ENCODE assay signal across 10 cellular contexts in genomic region chr3:160707187-160707789, GRCh38. TPM values are rescaled to one million over a fixed set of nuclear protein-coding genes. Genes with fewer than 3 reads are reported as not detected.
A peak's percentile ranks its signal among the peaks of the same experiment; 100 is the strongest.
DNase-seq lines count a peak whose midpoint lies in the region; ATAC-seq and FAIRE-seq lines count a peak whose summit lies in the region.
"Had no signal": no experiment of that assay in that cellular context is flagged by ENCODE, and none has a peak within 500 bp of the region (broad histone marks: within the 10 kb centered on the region; RNA-seq: fewer than 3 reads in every experiment).

No MANE protein-coding gene starts in this region.

- no peaks in the 10 kb centered on the region for H3K9me3 Mint-ChIP-seq in activated CD8-positive, alpha-beta T cell treated with anti-CD3 and anti-CD28 coated beads, Interleukin-2, amount 10 ng/mL, durations not matched to agents 7 days and 5 days (ENCODE audit: insufficient read depth)

- H3K36me3 Mint-ChIP-seq in activated CD8-positive, alpha-beta T cell treated with anti-CD3 and anti-CD28 coated beads, Interleukin-2, amount 10 ng/mL, durations not matched to agents 7 days and 5 days (ENCODE audit: low read depth), result no peaks in the 10 kb centered on the region

- peaks cover 26% of the 10 kb centered on the region for H3K27me3 Mint-ChIP-seq in activated CD8-positive, alpha-beta T cell treated with anti-CD3 and anti-CD28 coated beads, Interleukin-2, amount 10 ng/mL, durations not matched to agents 7 days and 5 days (ENCODE audit: low read depth)

- DNase-seq in GM03348 (ENCODE audit: low spot score) (peak; percentile 42), NCI-H345 treated with DMSO at 0.1 percent for 48 hours (lab: John Stamatoyannopoulos, UW; ENCODE audit: unreplicated experiment) (peak; percentile 22), glomerular visceral epithelial cell (ENCODE audit: extremely low spot score) (peak; percentile 20), pulmonary artery endothelial cell (ENCODE audit: low read depth, low spot score) (peak; percentile 17)
- peak; percentile 45 for DNase-seq in activated CD8-positive, alpha-beta T cell treated with anti-CD3 and anti-CD28 coated beads, Interleukin-2, amount 10 ng/mL, durations not matched to agents 7 days and 5 days
- no peak for DNase-seq in activated CD8-positive, alpha-beta memory T cell treated with anti-CD3 and anti-CD28 coated beads for 24 hours

- POLR2A ChIA-PET in activated CD8-positive, alpha-beta T cell treated with anti-CD3 and anti-CD28 coated beads, Interleukin-2, amount 10 ng/mL, durations not matched to agents 7 days and 5 days (lab: Charles Lee), result no interaction called here

- CTCF ChIA-PET in activated CD8-positive, alpha-beta T cell treated with anti-CD3 and anti-CD28 coated beads, Interleukin-2, amount 10 ng/mL, durations not matched to agents 7 days and 5 days (lab: Charles Lee), result interaction anchor here (2.9 kb wide), 1 partner anchor 235 kb away, joined by 37 read pairs; no protein-coding TSS in a partner anchor

- peak; percentile 87 for FAIRE-seq in A204.1 (lab: Jason Lieb, UNC)
- FAIRE-seq: colon had no signal

- H3K27ac Mint-ChIP-seq in activated CD8-positive, alpha-beta T cell treated with anti-CD3 and anti-CD28 coated beads, Interleukin-2, amount 10 ng/mL, durations not matched to agents 7 days and 5 days, result no peak overlapping the region

- no peaks in the 10 kb centered on the region for H3K4me1 Mint-ChIP-seq in activated CD8-positive, alpha-beta T cell treated with anti-CD3 and anti-CD28 coated beads, Interleukin-2, amount 10 ng/mL, durations not matched to agents 7 days and 5 days (ENCODE audit: low read depth)

- no peak overlapping the region for H3K4me3 Mint-ChIP-seq in activated CD8-positive, alpha-beta T cell treated with anti-CD3 and anti-CD28 coated beads, Interleukin-2, amount 10 ng/mL, durations not matched to agents 7 days and 5 days

- peak; percentile 85 for ATAC-seq in HG02885 (IDR thresholded peaks at IDR 0.05; ENCODE audit: poor library complexity, unreplicated experiment)
- ATAC-seq in activated CD8-positive, alpha-beta T cell treated with anti-CD3 and anti-CD28 coated beads, Interleukin-2, amount 10 ng/mL, durations not matched to agents 7 days and 5 days, result peak; percentile 57

RNA-seq across cellular contexts. Expression of gene ARL14, which starts 30.3 kb away (rescaled TPM):
- total RNA-seq in activated CD8-positive, alpha-beta T cell treated with anti-CD3 and anti-CD28 coated beads, Interleukin-2, amount 10 ng/mL, durations not matched to agents 7 days and 5 days, result not detected
- not detected in 2 replicates for total RNA-seq in pulmonary artery endothelial cell
- total RNA-seq: temporal lobe had no signal

RNA-seq across cellular contexts. Expression of gene PPM1L, which starts 48.7 kb away (rescaled TPM):
- 1 to 10 TPM; 3.8 to 3.9 TPM for total RNA-seq in activated CD8-positive, alpha-beta T cell treated with anti-CD3 and anti-CD28 coated beads, Interleukin-2, amount 10 ng/mL, durations not matched to agents 7 days and 5 days
- total RNA-seq in pulmonary artery endothelial cell, result 1.8 TPM in 2 replicates
